8 cellular contexts compared by ENCODE assay signal in genomic region chrX:153411988-153412574, GRCh38. TPM values are rescaled to one million over a fixed set of nuclear protein-coding genes. Genes with fewer than 3 reads are reported as not detected.
DNase-seq lines count a peak whose midpoint lies in the region; ATAC-seq and TF ChIP-seq lines count a peak whose summit lies in the region.

No MANE protein-coding gene starts in this region.

- no peak for DNase-seq in activated T-cell treated with anti-CD3 and anti-CD28 coated beads, Interleukin-2, amount 50 U/mL, for 4 hours
- DNase-seq in activated T-cell treated with anti-CD3 and anti-CD28 coated beads, Interleukin-2, amount 50 U/mL, for 1 hour, result no peak
- no peak for DNase-seq in T-helper 17 cell
- peak in 1 of 3 donors; percentile 50 for DNase-seq in right cardiac atrium
- DNase-seq in suprapubic skin (ENCODE audit: low spot score in 2 of 2), result no peak
- DNase-seq in NCI-H1694 (lab: John Stamatoyannopoulos, UW), result no peak
- DNase-seq in omental fat pad (ENCODE audit: low spot score), result no peak

- H3K36me3 ChIP-seq in suprapubic skin, result no peaks in the 10 kb centered on the region

- no peak overlapping the region for H3K27ac Mint-ChIP-seq in T-helper 17 cell

- TF ChIP-seq EP300 in suprapubic skin (IDR thresholded peaks at IDR 0.05), result no peak

- no peak for ATAC-seq in activated T-cell treated with anti-CD3 and anti-CD28 coated beads, Interleukin-2, amount 50 U/mL, for 4 hours
- ATAC-seq in T-helper 17 cell (no peak), right cardiac atrium (no peak), omental fat pad (ENCODE audit: low FRiP score) (no peak), HG02588 (IDR thresholded peaks at IDR 0.05; ENCODE audit: unreplicated experiment) (no peak)

- H3K4me3 ChIP-seq in right cardiac atrium (ENCODE audit: low read length) (peak overlapping the region; percentile 51), suprapubic skin (peak overlapping the region; percentile 47)

- no peaks in the 10 kb centered on the region for H3K9me3 ChIP-seq in T-helper 17 cell (ENCODE audit: control insufficient read depth, low read length, poor library complexity, severe bottlenecking)
- H3K9me3 ChIP-seq in right cardiac atrium (ENCODE audit: control insufficient read depth, low read length), result no peaks in the 10 kb centered on the region
- no peaks in the 10 kb centered on the region for H3K9me3 ChIP-seq in suprapubic skin

- WGBS in right cardiac atrium, result 41% methylated on average over 17 of the region's 17 CpGs
- 60% methylated on average over 17 of the region's 17 CpGs for WGBS in suprapubic skin

- H3K36me3 Mint-ChIP-seq in activated T-cell treated with anti-CD3 and anti-CD28 coated beads, Interleukin-2, amount 50 U/mL, for 4 hours (ENCODE audit: insufficient read depth), result no peaks in the 10 kb centered on the region
- H3K36me3 Mint-ChIP-seq in T-helper 17 cell (ENCODE audit: low read depth), result no peaks in the 10 kb centered on the region

- H3K9me3 Mint-ChIP-seq in activated T-cell treated with anti-CD3 and anti-CD28 coated beads, Interleukin-2, amount 50 U/mL, for 4 hours, result no peaks in the 10 kb centered on the region

- H3K4me3 Mint-ChIP-seq in activated T-cell treated with anti-CD3 and anti-CD28 coated beads, Interleukin-2, amount 50 U/mL, for 4 hours, result peak overlapping the region; percentile 64
- peak overlapping the region; percentile 80 for H3K4me3 Mint-ChIP-seq in T-helper 17 cell

- TF ChIP-seq CTCF in suprapubic skin (IDR thresholded peaks at IDR 0.05) (no peak), omental fat pad (IDR thresholded peaks at IDR 0.05) (no peak)

- no peaks in the 10 kb centered on the region for H3K27me3 ChIP-seq in right cardiac atrium (ENCODE audit: control insufficient read depth, insufficient read depth)
- no peaks in the 10 kb centered on the region for H3K27me3 ChIP-seq in suprapubic skin

- intact Hi-C loops in right cardiac atrium (cut with DNase I), result no loop called here

- TF ChIP-seq POLR2A in suprapubic skin (IDR thresholded peaks at IDR 0.05), result no peak

- no peaks in the 10 kb centered on the region for H3K27me3 Mint-ChIP-seq in activated T-cell treated with anti-CD3 and anti-CD28 coated beads, Interleukin-2, amount 50 U/mL, for 4 hours (ENCODE audit: low read depth)
- no peaks in the 10 kb centered on the region for H3K27me3 Mint-ChIP-seq in T-helper 17 cell

- H3K4me1 ChIP-seq in right cardiac atrium (ENCODE audit: control insufficient read depth, insufficient read depth, low read length) (no peaks in the 10 kb centered on the region), suprapubic skin (peaks cover 18% of the 10 kb centered on the region)

- peaks cover 9% of the 10 kb centered on the region for H3K4me1 Mint-ChIP-seq in activated T-cell treated with anti-CD3 and anti-CD28 coated beads, Interleukin-2, amount 50 U/mL, for 4 hours (ENCODE audit: low read depth)
- H3K4me1 Mint-ChIP-seq in T-helper 17 cell, result peaks cover 5% of the 10 kb centered on the region

- no peak overlapping the region for H3K27ac ChIP-seq in right cardiac atrium (ENCODE audit: low read length)
- H3K27ac ChIP-seq in suprapubic skin, result no peak overlapping the region

RNA-seq across cellular contexts. Expression of gene ZFP92, which starts 0.8 kb away (rescaled TPM):
- total RNA-seq in activated T-cell treated with anti-CD3 and anti-CD28 coated beads, Interleukin-2, amount 50 U/mL, for 4 hours, result 1 to 10 TPM; 1.1 to 1.5 (median 1.5) TPM
- total RNA-seq in T-helper 17 cell (1 to 10 TPM in 1 of 2 donors, under 1 TPM in 1; 0.50 to 1.2 TPM), right cardiac atrium (1 to 10 TPM in 1 of 4 donors, under 1 TPM in 3; 0.57 to 1.6 (median 0.77) TPM), suprapubic skin (under 1 TPM in 3 of 4 donors, not detected in 1; 0.26 to 0.38 (median 0.30) TPM), omental fat pad (1 to 10 TPM; 1.4 to 7.6 (median 4.2) TPM)
- polyA plus RNA-seq in right cardiac atrium, result 0.32 TPM

RNA-seq across cellular contexts. Expression of gene PNMA6E, which starts 10.9 kb away (rescaled TPM):
- total RNA-seq in activated T-cell treated with anti-CD3 and anti-CD28 coated beads, Interleukin-2, amount 50 U/mL, for 4 hours, result not detected
- not detected for total RNA-seq in T-helper 17 cell
- total RNA-seq in right cardiac atrium, result not detected
- polyA plus RNA-seq in right cardiac atrium, result not detected
- total RNA-seq in suprapubic skin, result under 1 TPM in 1 of 4 donors, not detected in 3; 0.29 TPM
- under 1 TPM in 1 of 4 donors, not detected in 3; 0.32 TPM for total RNA-seq in omental fat pad

RNA-seq across cellular contexts. Expression of gene TREX2, which starts 33.8 kb away (rescaled TPM):
- 1 to 10 TPM; 1.7 to 2.4 (median 2.2) TPM for total RNA-seq in activated T-cell treated with anti-CD3 and anti-CD28 coated beads, Interleukin-2, amount 50 U/mL, for 4 hours
- total RNA-seq in T-helper 17 cell (1 to 10 TPM; 2.0 to 3.3 TPM), right cardiac atrium (under 1 TPM in 2 of 4 donors, not detected in 2; 0.28 to 0.91 TPM), suprapubic skin (10 to 100 TPM; 19.3 to 62.6 (median 50.7) TPM), omental fat pad (1 to 10 TPM in 3 of 4 donors, under 1 TPM in 1; 0.69 to 4.2 (median 1.2) TPM)
- 0.48 TPM for polyA plus RNA-seq in right cardiac atrium

RNA-seq across cellular contexts. Expression of gene HAUS7, which starts 58.3 kb away (rescaled TPM):
- 10 to 100 TPM; 77.1 to 90.3 (median 85.3) TPM for total RNA-seq in activated T-cell treated with anti-CD3 and anti-CD28 coated beads, Interleukin-2, amount 50 U/mL, for 4 hours
- total RNA-seq in T-helper 17 cell (10 to 100 TPM; 27.1 to 34.2 TPM), right cardiac atrium (10 to 100 TPM; 14.5 to 18.3 (median 16.8) TPM), suprapubic skin (10 to 100 TPM; 16.4 to 43.4 (median 18.9) TPM), omental fat pad (10 to 100 TPM; 14.9 to 35.0 (median 23.9) TPM)
- 17.3 TPM for polyA plus RNA-seq in right cardiac atrium
